In genomic region chr1:23525558-23526174, GRCh38 we compare ENCODE assay signal across 9 cellular contexts. TPM values are rescaled to one million over a fixed set of nuclear protein-coding genes. Genes with fewer than 3 reads are reported as not detected.
DNase-seq lines count a peak whose midpoint lies in the region; ATAC-seq, FAIRE-seq and TF ChIP-seq lines count a peak whose summit lies in the region.
"Had no signal": no experiment of that assay in that cellular context is flagged by ENCODE, and none has a peak within 500 bp of the region (broad histone marks: within the 10 kb centered on the region; RNA-seq: fewer than 3 reads in every experiment).

No MANE protein-coding gene starts in this region.

- no peak for TF ChIP-seq CTCF in omental fat pad (IDR thresholded peaks at IDR 0.05)
- TF ChIP-seq CTCF in kidney (IDR thresholded peaks at IDR 0.05; ENCODE audit: borderline replicate concordance, extremely low read depth, insufficient read depth) = no peak

- peaks cover 4% of the 10 kb centered on the region for H3K27me3 ChIP-seq in mucosa of stomach (ENCODE audit: control insufficient read depth, insufficient read depth, low read length)

- DNase-seq in COLO668 (lab: John Stamatoyannopoulos, UW; ENCODE audit: unreplicated experiment) (peak; percentile 85), SHP77 (lab: John Stamatoyannopoulos, UW) (peak; percentile 10 to 29), omental fat pad (ENCODE audit: low spot score) (no peak), kidney (no peak), OCI-M2 (lab: John Stamatoyannopoulos, UW; ENCODE audit: unreplicated experiment) (no peak)
- DNase-seq: H9 had no signal

- no peaks in the 10 kb centered on the region for H3K9me3 ChIP-seq in mucosa of stomach (ENCODE audit: control insufficient read depth, low read length)
- H3K9me3 ChIP-seq in kidney (ENCODE audit: control insufficient read depth in 1 of 2, low read length in 2 of 2) = no peaks in the 10 kb centered on the region
- H3K9me3 ChIP-seq: SK-N-SH had no signal

- ATAC-seq in omental fat pad (ENCODE audit: low FRiP score) = no peak

- no peak overlapping the region for H3K27ac ChIP-seq in kidney (ENCODE audit: low read depth in 2 of 2, low read length in 2 of 2)

- no peak for FAIRE-seq in kidney (lab: Jason Lieb, UNC)

- TF ChIP-seq POLR2A in GM19193 (IDR thresholded peaks at IDR 0.05; ENCODE audit: extremely low read depth, insufficient read depth, insufficient read length) = peak; percentile 16

- H3K9ac ChIP-seq in mucosa of stomach (ENCODE audit: low read length) (peak overlapping the region; percentile 19), kidney (ENCODE audit: low read length in 2 of 2) (no peak overlapping the region)
- H3K9ac ChIP-seq: SK-N-SH had no signal

- no peak overlapping the region for H3K4me3 ChIP-seq in mucosa of stomach (ENCODE audit: low read length)
- H3K4me3 ChIP-seq in kidney (ENCODE audit: low read length in 2 of 2) = no peak overlapping the region

- peaks cover 68% of the 10 kb centered on the region for H3K4me1 ChIP-seq in mucosa of stomach (ENCODE audit: control insufficient read depth, insufficient read depth, low read length)
- H3K4me1 ChIP-seq in kidney (ENCODE audit: control insufficient read depth in 1 of 2, insufficient read depth in 1 of 2, low read depth in 1 of 2, low read length in 2 of 2) = peaks cover 0 to 9% of the 10 kb centered on the region in 2 donors

- intact Hi-C loops in kidney (cut with DNase I) = no loop called here

- no peaks in the 10 kb centered on the region for H3K36me3 ChIP-seq in mucosa of stomach (ENCODE audit: control insufficient read depth, insufficient read depth, low read length)
- no peaks in the 10 kb centered on the region for H3K36me3 ChIP-seq in kidney (ENCODE audit: control insufficient read depth in 1 of 2, insufficient read depth in 2 of 2, low read length in 2 of 2)

RNA-seq across cellular contexts. Expression of gene E2F2, which starts 5.4 kb away (rescaled TPM):
- total RNA-seq in omental fat pad (1 to 10 TPM in 1 of 4 donors, under 1 TPM in 3; 0.31 to 1.5 (median 0.46) TPM), kidney (0.50 TPM)
- not detected for polyA plus RNA-seq in kidney (ENCODE audit: insufficient read depth, low read depth, low replicate concordance)

RNA-seq across cellular contexts. Expression of gene ID3, which starts 33.6 kb away (rescaled TPM):
- total RNA-seq in omental fat pad (100 to 1,000 TPM; 134 to 322 (median 179) TPM), kidney (97.8 TPM)
- polyA plus RNA-seq in kidney (ENCODE audit: insufficient read depth, low read depth, low replicate concordance) = 157 TPM

RNA-seq across cellular contexts. Expression of gene ASAP3, which starts 41.7 kb away (rescaled TPM):
- 10 to 100 TPM; 30.6 to 71.7 (median 36.7) TPM for total RNA-seq in omental fat pad
- total RNA-seq in kidney = 37.8 TPM
- polyA plus RNA-seq in kidney (ENCODE audit: insufficient read depth, low read depth, low replicate concordance) = 29.9 TPM

Comparison
In these comparisons a context has a peak if more than half of its experiments do, and no peak if none do; other contexts are left out.
1. DNase-seq: peak in COLO668 (single experiment) and SHP77 (2 of 2); none in omental fat pad (single experiment), kidney (single experiment) and OCI-M2 (single experiment).